ENCODE assay signal across 8 cellular contexts in the genomic region with DNA sequence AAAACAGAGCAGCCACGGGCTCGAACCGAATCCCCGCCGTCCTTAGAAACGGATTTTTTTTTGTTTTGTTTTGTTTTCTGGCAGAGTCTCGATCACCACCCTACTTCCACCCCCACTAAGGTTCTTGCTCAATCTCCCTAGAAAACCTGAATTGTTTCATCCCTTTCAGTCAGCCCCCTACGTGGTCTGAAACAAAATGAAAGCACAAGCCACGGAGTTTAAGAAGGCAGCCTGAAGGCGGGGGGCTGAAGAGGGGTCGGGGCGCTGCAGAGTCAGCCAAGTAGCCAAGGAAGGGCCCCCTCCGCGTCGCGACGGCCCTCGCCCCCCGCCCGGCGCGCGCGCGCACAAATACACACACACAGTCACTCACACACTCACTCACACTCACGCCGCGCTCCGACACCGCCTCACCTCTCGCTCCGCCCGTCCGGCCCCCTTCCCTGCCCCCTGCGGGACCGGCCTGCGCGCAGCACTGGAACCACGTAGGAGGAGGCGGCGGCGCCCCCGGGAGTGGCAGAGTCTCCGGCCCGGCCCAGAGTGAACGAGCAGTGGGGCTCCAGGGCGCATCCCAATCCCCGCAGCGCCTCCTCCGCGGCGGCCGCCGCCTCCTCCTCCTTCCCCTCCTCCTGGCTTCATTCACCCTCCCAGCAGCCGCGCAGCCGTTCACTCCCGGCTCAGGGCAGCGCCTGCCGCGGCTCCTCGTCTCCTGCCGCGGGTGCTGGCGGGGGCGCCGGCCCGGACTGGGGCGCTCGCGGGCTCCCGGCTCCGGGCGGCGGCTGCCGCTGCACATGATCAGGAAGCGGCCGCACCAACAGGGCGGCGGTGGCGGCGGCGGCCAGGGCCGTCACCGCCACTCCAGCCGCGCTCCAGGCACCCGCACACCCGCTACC. TPM values are rescaled to one million over a fixed set of nuclear protein-coding genes. Genes with fewer than 3 reads are reported as not detected.
A peak's percentile ranks its signal among the peaks of the same experiment; 100 is the strongest.
DNase-seq lines count a peak whose midpoint lies in the region; ATAC-seq lines count a peak whose summit lies in the region.

No MANE protein-coding gene starts in this region.

- CTCF ChIA-PET in activated CD8-positive, alpha-beta T cell treated with anti-CD3 and anti-CD28 coated beads, Interleukin-2, amount 10 ng/mL, durations not matched to agents 7 days and 5 days (lab: Charles Lee) = interaction anchor here (1.0 to 2.0 kb wide), 6 partner anchors 14 to 263 kb away, joined by 3 to 9 read pairs (median 4); no protein-coding TSS in a partner anchor

- ATAC-seq in HG02938 (IDR thresholded peaks at IDR 0.05; ENCODE audit: unreplicated experiment) = peak; percentile 23
- ATAC-seq in activated CD8-positive, alpha-beta T cell treated with anti-CD3 and anti-CD28 coated beads, Interleukin-2, amount 10 ng/mL, durations not matched to agents 7 days and 5 days = peak; percentile 52

- peaks cover 55% of the 10 kb centered on the region for H3K4me1 Mint-ChIP-seq in activated CD8-positive, alpha-beta T cell treated with anti-CD3 and anti-CD28 coated beads, Interleukin-2, amount 10 ng/mL, durations not matched to agents 7 days and 5 days (ENCODE audit: low read depth)

- peaks cover 25% of the 10 kb centered on the region for H3K36me3 Mint-ChIP-seq in activated CD8-positive, alpha-beta T cell treated with anti-CD3 and anti-CD28 coated beads, Interleukin-2, amount 10 ng/mL, durations not matched to agents 7 days and 5 days (ENCODE audit: low read depth)

- peak overlapping the region; percentile 92 for H3K27ac Mint-ChIP-seq in activated CD8-positive, alpha-beta T cell treated with anti-CD3 and anti-CD28 coated beads, Interleukin-2, amount 10 ng/mL, durations not matched to agents 7 days and 5 days

- no peaks in the 10 kb centered on the region for H3K9me3 Mint-ChIP-seq in activated CD8-positive, alpha-beta T cell treated with anti-CD3 and anti-CD28 coated beads, Interleukin-2, amount 10 ng/mL, durations not matched to agents 7 days and 5 days (ENCODE audit: insufficient read depth)

- DNase-seq in DMS79 treated with DMSO at 0.1 percent for 48 hours (lab: John Stamatoyannopoulos, UW) = peak; percentile 11
- DNase-seq in DMS79 (lab: John Stamatoyannopoulos, UW) = no peak
- DNase-seq in NCI-H526 treated with DMSO at 0.1 percent for 48 hours (lab: John Stamatoyannopoulos, UW) = peak; percentile 66
- peak; percentile 82 for DNase-seq in activated CD8-positive, alpha-beta T cell treated with anti-CD3 and anti-CD28 coated beads, Interleukin-2, amount 10 ng/mL, durations not matched to agents 7 days and 5 days
- DNase-seq in effector CD4-positive, alpha-beta T cell = peak; percentile 66
- peak; percentile 86 for DNase-seq in medulla oblongata (ENCODE audit: extremely low spot score)
- DNase-seq in stimulated activated CD4-positive, alpha-beta T cell treated with anti-CD3 and anti-CD28 coated beads, TNF-alpha, amount 100 ng/mL, for 4 hours (ENCODE audit: low read depth in 3 of 3) = peak; percentile 48 to 57 (median 55)

- peak overlapping the region; percentile 90 for H3K4me3 Mint-ChIP-seq in activated CD8-positive, alpha-beta T cell treated with anti-CD3 and anti-CD28 coated beads, Interleukin-2, amount 10 ng/mL, durations not matched to agents 7 days and 5 days

- no peaks in the 10 kb centered on the region for H3K27me3 Mint-ChIP-seq in activated CD8-positive, alpha-beta T cell treated with anti-CD3 and anti-CD28 coated beads, Interleukin-2, amount 10 ng/mL, durations not matched to agents 7 days and 5 days (ENCODE audit: low read depth)

- POLR2A ChIA-PET in activated CD8-positive, alpha-beta T cell treated with anti-CD3 and anti-CD28 coated beads, Interleukin-2, amount 10 ng/mL, durations not matched to agents 7 days and 5 days (lab: Charles Lee) = interaction anchor here (0.5 to 2.0 kb wide), 8 partner anchors 10 to 277 kb away, joined by 3 to 7 read pairs (median 4); no protein-coding TSS in a partner anchor

RNA-seq across cellular contexts. Expression of a gene that starts 1.4 kb away (rescaled TPM):
- 10 to 100 TPM; 36.7 to 42.9 TPM for total RNA-seq in activated CD8-positive, alpha-beta T cell treated with anti-CD3 and anti-CD28 coated beads, Interleukin-2, amount 10 ng/mL, durations not matched to agents 7 days and 5 days
